Comparison of ENCODE assay signal across 8 cellular contexts in the genomic region with DNA sequence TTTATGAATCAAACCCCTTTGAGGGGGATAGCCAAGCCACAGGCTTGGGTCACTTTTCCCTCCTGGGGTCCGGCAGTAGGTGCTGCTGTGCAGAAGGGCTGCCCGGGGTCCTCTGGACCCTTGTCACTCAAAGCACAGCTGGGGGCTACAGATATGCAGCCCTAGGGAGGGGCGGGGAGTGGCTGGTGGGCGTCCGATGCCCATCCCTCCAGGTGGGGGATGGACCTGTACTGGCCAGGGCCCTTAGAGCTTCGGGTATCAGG. TPM values are rescaled to one million over a fixed set of nuclear protein-coding genes. Genes with fewer than 3 reads are reported as not detected.
DNase-seq lines count a peak whose midpoint lies in the region; ATAC-seq and TF ChIP-seq lines count a peak whose summit lies in the region.

No MANE protein-coding gene starts in this region.

- intact Hi-C loops in A673 (cut with micrococcal nuclease; ENCODE audit: unreplicated experiment), result no loop called here
- intact Hi-C loops in naive thymus-derived CD4-positive, alpha-beta T cell (cut with micrococcal nuclease), result loop anchor here (5.0 kb wide), 2 partner anchors 40 to 105 kb away; partner anchors contain the start of gene HMOX2 (in 1 of the 2)

- no peaks in the 10 kb centered on the region for H3K9me3 Mint-ChIP-seq in IgD-negative memory B cell
- H3K9me3 Mint-ChIP-seq in naive thymus-derived CD4-positive, alpha-beta T cell, result peaks cover 0 to 3% (median 0%) of the 10 kb centered on the region in 11 donors

- peaks cover 0 to 18% (median 14%) of the 10 kb centered on the region in 3 donors for H3K4me1 Mint-ChIP-seq in IgD-negative memory B cell
- peaks cover 0 to 23% (median 12%) of the 10 kb centered on the region in 7 donors for H3K4me1 Mint-ChIP-seq in naive thymus-derived CD4-positive, alpha-beta T cell

- H3K9me3 ChIP-seq in A673 (ENCODE audit: low read depth, low read length, poor library complexity, severe bottlenecking), result no peaks in the 10 kb centered on the region
- H3K9me3 ChIP-seq in naive thymus-derived CD4-positive, alpha-beta T cell (ENCODE audit: control insufficient read depth in 2 of 3, low read length in 3 of 3), result no peaks in the 10 kb centered on the region

- peak overlapping the region; percentile 68 for H3K4me3 ChIP-seq in A673 (ENCODE audit: low read depth, low read length, poor library complexity, severe bottlenecking)
- H3K4me3 ChIP-seq in coronary artery, result peak overlapping the region; percentile 95
- H3K4me3 ChIP-seq in naive thymus-derived CD4-positive, alpha-beta T cell (ENCODE audit: low read length), result peak overlapping the region; percentile 51

- no peak for TF ChIP-seq CTCF in A673 (conservative IDR thresholded peaks at IDR 0.05; ENCODE audit: low read depth, low read length)
- no peak for TF ChIP-seq CTCF in coronary artery (IDR thresholded peaks at IDR 0.05)

- peak overlapping the region; percentile 35 to 94 (median 84) for H3K4me3 Mint-ChIP-seq in IgD-negative memory B cell
- H3K4me3 Mint-ChIP-seq in naive thymus-derived CD4-positive, alpha-beta T cell, result peak overlapping the region; percentile 61 to 88 (median 81)

- H3K36me3 ChIP-seq in A673 (ENCODE audit: insufficient read depth, low read length, poor library complexity, severe bottlenecking), result no peaks in the 10 kb centered on the region
- peaks cover 0 to 14% (median 4%) of the 10 kb centered on the region in 3 experiments for H3K36me3 ChIP-seq in naive thymus-derived CD4-positive, alpha-beta T cell (ENCODE audit: control insufficient read depth in 2 of 3, insufficient read depth in 3 of 3, low read length in 3 of 3)

- no TSS peak for BruUV-seq in A673 (replicated peaks; lab: Mats Ljungman, UMichigan)

- peak overlapping the region in 2 of 3 donors; percentile 83 to 94 for H3K27ac Mint-ChIP-seq in IgD-negative memory B cell
- peak overlapping the region in 6 of 9 donors; percentile 43 to 74 (median 66) for H3K27ac Mint-ChIP-seq in naive thymus-derived CD4-positive, alpha-beta T cell

- H3K36me3 Mint-ChIP-seq in IgD-negative memory B cell, result peaks cover 5% of the 10 kb centered on the region
- H3K36me3 Mint-ChIP-seq in naive thymus-derived CD4-positive, alpha-beta T cell, result peaks cover 0 to 4% (median 0%) of the 10 kb centered on the region in 5 donors

- CTCF ChIA-PET in A673 (lab: Charles Lee), result no interaction called here
- CTCF ChIA-PET in naive thymus-derived CD4-positive, alpha-beta T cell (lab: Charles Lee), result no interaction called here

- no peak for DNase-seq in A673 (ENCODE audit: low spot score)
- no peak for DNase-seq in coronary artery (ENCODE audit: low spot score)
- DNase-seq in naive thymus-derived CD4-positive, alpha-beta T cell, result no peak
- DNase-seq in SIG-M5 (lab: John Stamatoyannopoulos, UW), result no peak
- DNase-seq in germinal center (ENCODE audit: low spot score), result no peak

- peaks cover 31% of the 10 kb centered on the region for H3K4me1 ChIP-seq in A673 (ENCODE audit: insufficient read depth, low read length, poor library complexity, severe bottlenecking)
- H3K4me1 ChIP-seq in naive thymus-derived CD4-positive, alpha-beta T cell (ENCODE audit: control insufficient read depth in 2 of 2, insufficient read depth in 2 of 2, low read length in 2 of 2), result peaks cover 15 to 19% of the 10 kb centered on the region in 2 donors

- ATAC-seq in naive thymus-derived CD4-positive, alpha-beta T cell, result peak; percentile 1
- no peak for ATAC-seq in HG02678 (IDR thresholded peaks at IDR 0.05; ENCODE audit: unreplicated experiment)
- no peak for ATAC-seq in GM21360 (IDR thresholded peaks at IDR 0.05; ENCODE audit: unreplicated experiment)

- no peaks in the 10 kb centered on the region for H3K27me3 ChIP-seq in A673 (replicated peaks; ENCODE audit: insufficient read depth, low read depth, low read length, poor library complexity)
- H3K27me3 ChIP-seq in naive thymus-derived CD4-positive, alpha-beta T cell (ENCODE audit: control insufficient read depth in 2 of 2, insufficient read depth in 2 of 2, low read length in 2 of 2), result no peaks in the 10 kb centered on the region

- POLR2A ChIA-PET in A673 (lab: Charles Lee; ENCODE audit: low non-redundant PET), result no interaction called here
- POLR2A ChIA-PET in naive thymus-derived CD4-positive, alpha-beta T cell (lab: Charles Lee), result no interaction called here

- no peaks in the 10 kb centered on the region for H3K27me3 Mint-ChIP-seq in IgD-negative memory B cell
- H3K27me3 Mint-ChIP-seq in naive thymus-derived CD4-positive, alpha-beta T cell, result no peaks in the 10 kb centered on the region

- peak overlapping the region; percentile 58 for H3K27ac ChIP-seq in A673 (ENCODE audit: low read depth, low read length, poor library complexity, severe bottlenecking)
- H3K27ac ChIP-seq in coronary artery, result peak overlapping the region; percentile 93 to 98
- peak overlapping the region; percentile 58 for H3K27ac ChIP-seq in naive thymus-derived CD4-positive, alpha-beta T cell (ENCODE audit: low read depth, low read length)

RNA-seq across cellular contexts. Expression of gene VASN, which starts 0.6 kb away (rescaled TPM):
- 5.4 and 6.6 TPM in 2 replicates for total RNA-seq in A673 (2021)
- 0.45 TPM for polyA plus RNA-seq in IgD-negative memory B cell
- 1 to 10 TPM in 1 of 5 experiments, under 1 TPM in 3, not detected in 1; 0.24 to 1.3 (median 0.45) TPM for total RNA-seq in naive thymus-derived CD4-positive, alpha-beta T cell
- under 1 TPM; 0.13 to 0.18 TPM for polyA plus RNA-seq in naive thymus-derived CD4-positive, alpha-beta T cell

RNA-seq across cellular contexts. Expression of gene PAM16, which starts 21.1 kb away (rescaled TPM):
- 89.7 and 90.3 TPM in 2 replicates for total RNA-seq in A673 (2021)
- polyA plus RNA-seq in IgD-negative memory B cell, result 40.4 TPM
- 10 to 100 TPM; 34.1 to 46.2 (median 45.0) TPM for total RNA-seq in naive thymus-derived CD4-positive, alpha-beta T cell
- polyA plus RNA-seq in naive thymus-derived CD4-positive, alpha-beta T cell, result 10 to 100 TPM; 34.6 to 45.8 TPM

RNA-seq across cellular contexts. Expression of gene CORO7, which starts 44.1 kb away (rescaled TPM):
- 24.4 and 31.2 TPM in 2 replicates for total RNA-seq in A673 (2021)
- 108 TPM for polyA plus RNA-seq in IgD-negative memory B cell
- total RNA-seq in naive thymus-derived CD4-positive, alpha-beta T cell, result 100 to 1,000 TPM; 114 to 572 (median 165) TPM
- 10 to 100 TPM; 29.6 to 62.5 TPM for polyA plus RNA-seq in naive thymus-derived CD4-positive, alpha-beta T cell

RNA-seq across cellular contexts. Expression of gene DNAJA3, which starts 53.4 kb away (rescaled TPM):
- 101 and 105 TPM in 2 replicates for total RNA-seq in A673 (2021)
- 42.7 TPM for polyA plus RNA-seq in IgD-negative memory B cell
- total RNA-seq in naive thymus-derived CD4-positive, alpha-beta T cell, result 10 to 100 TPM; 33.6 to 79.8 (median 70.5) TPM
- polyA plus RNA-seq in naive thymus-derived CD4-positive, alpha-beta T cell, result 10 to 100 TPM; 42.4 to 73.0 TPM

RNA-seq across cellular contexts. Expression of gene GLIS2, which starts 56.4 kb away (rescaled TPM):
- 10.6 and 15.4 TPM in 2 replicates for total RNA-seq in A673 (2021)
- not detected for polyA plus RNA-seq in IgD-negative memory B cell
- total RNA-seq in naive thymus-derived CD4-positive, alpha-beta T cell, result under 1 TPM in 1 of 5 experiments, not detected in 4; 0.53 TPM
- polyA plus RNA-seq in naive thymus-derived CD4-positive, alpha-beta T cell, result not detected
